Comparison of ENCODE assay signal across 20 cellular contexts in genomic region chr12:49304161-49304560, GRCh38. TPM values are rescaled to one million over a fixed set of nuclear protein-coding genes. Genes with fewer than 3 reads are reported as not detected.
DNase-seq lines count a peak whose midpoint lies in the region; ATAC-seq and TF ChIP-seq lines count a peak whose summit lies in the region.
"Had no signal": no experiment of that assay in that cellular context is flagged by ENCODE, and none has a peak within 500 bp of the region (broad histone marks: within the 10 kb centered on the region; RNA-seq: fewer than 3 reads in every experiment).

No MANE protein-coding gene starts in this region.

- DNase-seq in NCI-H82 (lab: John Stamatoyannopoulos, UW) (peak; percentile 45), NCI-H82 treated with DMSO at 0.1 percent for 48 hours (lab: John Stamatoyannopoulos, UW; ENCODE audit: unreplicated experiment) (no peak), fibroblast of pulmonary artery (ENCODE audit: low read depth) (peak; percentile 42), ecto neural progenitor cell (ENCODE audit: low spot score) (no peak), HEK293T (ENCODE audit: extremely low spot score) (no peak), SKM-1 (lab: John Stamatoyannopoulos, UW; ENCODE audit: unreplicated experiment) (no peak)
- no peak for DNase-seq in activated T-cell treated with anti-CD3 and anti-CD28 coated beads, Interleukin-2, amount 50 U/mL, for 4 hours
- DNase-seq: 8988T; activated CD4-positive, alpha-beta T cell treated with anti-CD3 and anti-CD28 coated beads for 4 hours; CD4-positive, alpha-beta memory T cell; central memory CD4-positive, alpha-beta T cell; DMS79; effector memory CD4-positive, alpha-beta T cell; midbrain; NCI-H1105; NCI-H774; testis had no signal

- no peak overlapping the region for H3K4me3 Mint-ChIP-seq in activated T-cell treated with anti-CD3 and anti-CD28 coated beads, Interleukin-2, amount 50 U/mL, for 4 hours
- H3K4me3 Mint-ChIP-seq: CD4-positive, alpha-beta memory T cell had no signal

- H3K4me3 ChIP-seq in fibroblast of pulmonary artery (replicated peaks; ENCODE audit: low read depth, low read length) = no peak overlapping the region
- H3K4me3 ChIP-seq: testis had no signal

- H3K36me3 Mint-ChIP-seq in activated T-cell treated with anti-CD3 and anti-CD28 coated beads, Interleukin-2, amount 50 U/mL, for 4 hours (ENCODE audit: insufficient read depth) = no peaks in the 10 kb centered on the region
- H3K36me3 Mint-ChIP-seq: CD4-positive, alpha-beta memory T cell had no signal

- H3K9me3 Mint-ChIP-seq in activated T-cell treated with anti-CD3 and anti-CD28 coated beads, Interleukin-2, amount 50 U/mL, for 4 hours = no peaks in the 10 kb centered on the region
- H3K9me3 Mint-ChIP-seq: CD4-positive, alpha-beta memory T cell had no signal

- TF ChIP-seq CTCF in fibroblast of pulmonary artery (IDR thresholded peaks at IDR 0.05; ENCODE audit: low read length, missing control alignments) = no peak

- POLR2A ChIA-PET in HEK293T (lab: Yijun Ruan, JAX) = interaction anchor here (1.0 to 5.0 kb wide), 2 partner anchors 9 to 18 kb away, joined by 3 to 31 read pairs; partner anchors contain the start of genes PRPH and TROAP

- ATAC-seq in SK-N-SH treated with all-trans-retinoic acid at 6 μM for 48 hours = peak; percentile 34; the same call in 1 of the 3 replicates
- no peak for ATAC-seq in activated T-cell treated with anti-CD3 and anti-CD28 coated beads, Interleukin-2, amount 50 U/mL, for 4 hours
- ATAC-seq: foreskin keratinocyte, Panc1 had no signal

- H3K27me3 Mint-ChIP-seq in activated T-cell treated with anti-CD3 and anti-CD28 coated beads, Interleukin-2, amount 50 U/mL, for 4 hours (ENCODE audit: low read depth) = peaks cover 40% of the 10 kb centered on the region

- CTCF ChIA-PET in HEK293T (lab: Yijun Ruan, JAX) = interaction anchor here (0.6 to 1.2 kb wide), 4 partner anchors 9 to 341 kb away, joined by 3 to 7 read pairs (median 4); partner anchors contain the start of gene PRPH

- peaks cover 4% of the 10 kb centered on the region for H3K4me1 Mint-ChIP-seq in activated T-cell treated with anti-CD3 and anti-CD28 coated beads, Interleukin-2, amount 50 U/mL, for 4 hours (ENCODE audit: low read depth)

TF ChIP-seq in SK-N-SH treated with all-trans-retinoic acid at 6 μM for 48 hours, 23 proteins besides CTCF, POLR2A, EP300 and RAD21:
- TF ChIP-seq ZC3H10 (CRISPR knock-in tag; IDR thresholded peaks at IDR 0.05) (no peak), SNAI2 (CRISPR knock-in tag; IDR thresholded peaks at IDR 0.05) (no peak), ZNF565 (CRISPR knock-in tag; conservative IDR thresholded peaks at IDR 0.05; ENCODE audit: low read depth) (no peak), CSDC2 (CRISPR knock-in tag; IDR thresholded peaks at IDR 0.05) (no peak), TSHZ2 (CRISPR knock-in tag; IDR thresholded peaks at IDR 0.05) (no peak), ZFP30 (CRISPR knock-in tag; IDR thresholded peaks at IDR 0.05) (no peak), CREB5 (CRISPR knock-in tag; IDR thresholded peaks at IDR 0.05; ENCODE audit: low read depth) (no peak)

TF ChIP-seq in HEK293T, 16 proteins besides CTCF, POLR2A, EP300 and RAD21:
- no peak for TF ChIP-seq SUZ12 (IDR thresholded peaks at IDR 0.05)
- TF ChIP-seq ELF4 (IDR thresholded peaks at IDR 0.05) = no peak
- no peak for TF ChIP-seq TARDBP (IDR thresholded peaks at IDR 0.05)
- no peak for TF ChIP-seq FOXK2 (IDR thresholded peaks at IDR 0.05)
- TF ChIP-seq NFRKB (IDR thresholded peaks at IDR 0.05) = no peak
- TF ChIP-seq HDGF (IDR thresholded peaks at IDR 0.05; ENCODE audit: borderline replicate concordance) = no peak
- TF ChIP-seq PKNOX1 (IDR thresholded peaks at IDR 0.05) = no peak
- no peak for TF ChIP-seq ARNT (IDR thresholded peaks at IDR 0.05)
- no peak for TF ChIP-seq L3MBTL2 (conservative IDR thresholded peaks at IDR 0.05)
- no peak for TF ChIP-seq CTBP1 (IDR thresholded peaks at IDR 0.05; ENCODE audit: borderline replicate concordance)
- TF ChIP-seq SP1 (IDR thresholded peaks at IDR 0.05) = no peak
- TF ChIP-seq FOXM1 (IDR thresholded peaks at IDR 0.05; ENCODE audit: borderline replicate concordance) = no peak
- TF ChIP-seq BHLHE40 (IDR thresholded peaks at IDR 0.05; ENCODE audit: borderline replicate concordance) = no peak

RNA-seq across cellular contexts. Expression of gene PRPH, which starts 9.2 kb away (rescaled TPM):
- not detected for total RNA-seq in activated T-cell treated with anti-CD3 and anti-CD28 coated beads, Interleukin-2, amount 50 U/mL, for 4 hours
- total RNA-seq: foreskin keratinocyte had no signal

RNA-seq across cellular contexts. Expression of gene TROAP, which starts 18.9 kb away (rescaled TPM):
- 10 to 100 TPM; 11.6 to 16.8 (median 13.7) TPM for total RNA-seq in activated T-cell treated with anti-CD3 and anti-CD28 coated beads, Interleukin-2, amount 50 U/mL, for 4 hours

RNA-seq across cellular contexts. Expression of gene C1QL4, which starts 32.8 kb away (rescaled TPM):
- total RNA-seq in activated T-cell treated with anti-CD3 and anti-CD28 coated beads, Interleukin-2, amount 50 U/mL, for 4 hours = not detected
- total RNA-seq: CD4-positive, alpha-beta memory T cell had no signal

RNA-seq across cellular contexts. Expression of gene TUBA1C, which starts 39.3 kb away (rescaled TPM):
- total RNA-seq in activated T-cell treated with anti-CD3 and anti-CD28 coated beads, Interleukin-2, amount 50 U/mL, for 4 hours = 100 to 1,000 TPM; 529 to 597 (median 572) TPM

RNA-seq across cellular contexts. Expression of gene DNAJC22, which starts 42.5 kb away (rescaled TPM):
- under 1 TPM in 1 of 3 donors, not detected in 2; 0.11 TPM for total RNA-seq in activated T-cell treated with anti-CD3 and anti-CD28 coated beads, Interleukin-2, amount 50 U/mL, for 4 hours
- total RNA-seq: CD4-positive, alpha-beta memory T cell had no signal

Comparison
In these comparisons a context has a peak if more than half of its experiments do, and no peak if none do; other contexts are left out.
1. DNase-seq: peak in NCI-H82 (single experiment) and fibroblast of pulmonary artery (single experiment); none in NCI-H82 treated with DMSO at 0.1 percent for 48 hours (single experiment), ecto neural progenitor cell (single experiment), HEK293T (single experiment), activated T-cell treated with anti-CD3 and anti-CD28 coated beads, Interleukin-2, amount 50 U/mL, for 4 hours (single experiment) and SKM-1 (single experiment).